In the genomic region with DNA sequence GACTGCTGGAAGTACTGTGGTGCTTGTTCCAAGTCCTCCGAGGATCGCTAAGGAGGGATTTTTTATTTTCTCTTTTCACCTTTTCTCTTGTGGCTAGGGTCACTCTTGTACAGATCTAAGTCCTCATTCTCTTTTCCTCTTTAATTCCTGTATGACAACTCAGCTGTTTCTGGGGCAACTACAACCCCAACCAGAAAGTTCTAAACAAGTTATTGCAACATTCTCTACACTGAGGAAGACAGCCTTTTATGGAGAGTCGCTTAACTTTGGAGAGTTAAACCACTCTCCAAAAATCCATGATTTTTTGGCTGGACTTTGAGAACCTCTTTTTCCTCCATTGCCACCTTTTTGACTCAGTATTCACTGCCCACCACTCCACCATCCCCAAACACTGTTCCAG, we compare ENCODE assay signal across 17 cellular contexts.
A peak's percentile ranks its signal among the peaks of the same experiment; 100 is the strongest.
DNase-seq lines count a peak whose midpoint lies in the region; ATAC-seq and TF ChIP-seq lines count a peak whose summit lies in the region.
"Had no signal": no experiment of that assay in that cellular context is flagged by ENCODE, and none has a peak within 500 bp of the region (broad histone marks: within the 10 kb centered on the region; RNA-seq: fewer than 3 reads in every experiment).

No MANE protein-coding gene starts in this region.

- DNase-seq in EH (ENCODE audit: low read depth), result peak; percentile 53
- DNase-seq in adipocyte (ENCODE audit: low read depth), result peak; percentile 76
- DNase-seq in renal cortical epithelial cell (ENCODE audit: low read depth), result peak; percentile 67
- no peak for DNase-seq in T-cell
- no peak for DNase-seq in activated T-cell treated with anti-CD3 and anti-CD28 coated beads for 4 hours
- DNase-seq: central memory CD4-positive, alpha-beta T cell; GOT3; hippocampal formation; KBM-7; NCI-H187 treated with DMSO at 0.1 percent for 48 hours; NCI-H69 had no signal

- no peak for TF ChIP-seq CTCF in gastroesophageal sphincter (IDR thresholded peaks at IDR 0.05)

- H3K4me3 Mint-ChIP-seq in T-cell, result no peak overlapping the region
- H3K4me3 Mint-ChIP-seq: activated naive CD4-positive, alpha-beta T cell treated with anti-CD3 and anti-CD28 coated beads, Interleukin-2, amount 50 U/mL, for 24 hours; T-helper 1 cell treated with Interleukin-12 subunit alpha and Interleukin-12 subunit beta and Interleukin-4 antibody, amounts not matched to agents 30 μg/mL and 1 μg/mL, for 36 hours had no signal

- H3K9ac ChIP-seq in adipocyte (ENCODE audit: low read length), result peak overlapping the region; percentile 45

- no peaks in the 10 kb centered on the region for H3K9me3 Mint-ChIP-seq in T-cell
- H3K9me3 Mint-ChIP-seq: activated naive CD4-positive, alpha-beta T cell treated with anti-CD3 and anti-CD28 coated beads, Interleukin-2, amount 50 U/mL, for 24 hours; T-helper 1 cell treated with Interleukin-12 subunit alpha and Interleukin-12 subunit beta and Interleukin-4 antibody, amounts not matched to agents 30 μg/mL and 1 μg/mL, for 36 hours had no signal

- peak overlapping the region; percentile 17 for H3K4me3 ChIP-seq in adipocyte (ENCODE audit: low read length)
- no peak overlapping the region for H3K4me3 ChIP-seq in gastroesophageal sphincter

- peak overlapping the region; percentile 32 to 71 (median 59) for H3K27ac ChIP-seq in gastroesophageal sphincter

- H3K27me3 ChIP-seq in adipocyte (replicated peaks; ENCODE audit: control insufficient read depth, insufficient read depth, low read length) (no peaks in the 10 kb centered on the region), gastroesophageal sphincter (no peaks in the 10 kb centered on the region)

- WGBS in gastroesophageal sphincter (ENCODE audit: low coverage in 1 of 2), 2 donors, result 83 to 91% methylated on average over 2 to 3 of the region's 3 CpGs

- ATAC-seq in gastroesophageal sphincter (peak; percentile 80), T-cell (replicated peaks in 1 of 4) (no peak), GM21619 (IDR thresholded peaks at IDR 0.05; ENCODE audit: unreplicated experiment) (no peak), GM21423 (IDR thresholded peaks at IDR 0.05; ENCODE audit: unreplicated experiment) (no peak)
- ATAC-seq: activated CD4-positive, CD25-positive, alpha-beta regulatory T cell treated with anti-CD3 and anti-CD28 coated beads, Interleukin-2, amount 50 U/mL, for 24 hours had no signal

- peaks cover 0 to 3% (median 0%) of the 10 kb centered on the region in 3 donors for H3K4me1 Mint-ChIP-seq in T-cell

- no peak for TF ChIP-seq POLR2A in gastroesophageal sphincter (IDR thresholded peaks at IDR 0.05)

- no peak for TF ChIP-seq EP300 in gastroesophageal sphincter (IDR thresholded peaks at IDR 0.05)

- no peak overlapping the region for H3K27ac Mint-ChIP-seq in T-cell
- H3K27ac Mint-ChIP-seq: activated naive CD4-positive, alpha-beta T cell treated with anti-CD3 and anti-CD28 coated beads, Interleukin-2, amount 50 U/mL, for 24 hours; T-helper 1 cell treated with Interleukin-12 subunit alpha and Interleukin-12 subunit beta and Interleukin-4 antibody, amounts not matched to agents 30 μg/mL and 1 μg/mL, for 36 hours had no signal

- H3K4me1 ChIP-seq in adipocyte (ENCODE audit: control insufficient read depth, insufficient read depth, low read length) (peaks cover 47% of the 10 kb centered on the region), gastroesophageal sphincter (peaks cover 4 to 64% (median 8%) of the 10 kb centered on the region in 3 donors)

- H3K36me3 ChIP-seq in adipocyte (ENCODE audit: control insufficient read depth, insufficient read depth, low read length, severe bottlenecking) (no peaks in the 10 kb centered on the region), gastroesophageal sphincter (no peaks in the 10 kb centered on the region)

- H3K9me3 ChIP-seq in adipocyte (ENCODE audit: control insufficient read depth, low read length) (no peaks in the 10 kb centered on the region), gastroesophageal sphincter (no peaks in the 10 kb centered on the region)

- peaks cover 0 to 5% of the 10 kb centered on the region in 2 donors for H3K27me3 Mint-ChIP-seq in T-cell

- H3K36me3 Mint-ChIP-seq in T-cell, result no peaks in the 10 kb centered on the region
- H3K36me3 Mint-ChIP-seq: activated naive CD4-positive, alpha-beta T cell treated with anti-CD3 and anti-CD28 coated beads, Interleukin-2, amount 50 U/mL, for 24 hours had no signal

- POLR2A ChIA-PET in T-cell (lab: Charles Lee), result no interaction called here

- CTCF ChIA-PET in T-cell (lab: Charles Lee), result no interaction called here

Comparison
In these comparisons a context has a peak if more than half of its experiments do, and no peak if none do; other contexts are left out.
1. DNase-seq: peak in EH (single experiment), adipocyte (single experiment) and renal cortical epithelial cell (single experiment); none in T-cell (0 of 34) and activated T-cell treated with anti-CD3 and anti-CD28 coated beads for 4 hours (single experiment).